24 cellular contexts compared by ENCODE assay signal in the genomic region with DNA sequence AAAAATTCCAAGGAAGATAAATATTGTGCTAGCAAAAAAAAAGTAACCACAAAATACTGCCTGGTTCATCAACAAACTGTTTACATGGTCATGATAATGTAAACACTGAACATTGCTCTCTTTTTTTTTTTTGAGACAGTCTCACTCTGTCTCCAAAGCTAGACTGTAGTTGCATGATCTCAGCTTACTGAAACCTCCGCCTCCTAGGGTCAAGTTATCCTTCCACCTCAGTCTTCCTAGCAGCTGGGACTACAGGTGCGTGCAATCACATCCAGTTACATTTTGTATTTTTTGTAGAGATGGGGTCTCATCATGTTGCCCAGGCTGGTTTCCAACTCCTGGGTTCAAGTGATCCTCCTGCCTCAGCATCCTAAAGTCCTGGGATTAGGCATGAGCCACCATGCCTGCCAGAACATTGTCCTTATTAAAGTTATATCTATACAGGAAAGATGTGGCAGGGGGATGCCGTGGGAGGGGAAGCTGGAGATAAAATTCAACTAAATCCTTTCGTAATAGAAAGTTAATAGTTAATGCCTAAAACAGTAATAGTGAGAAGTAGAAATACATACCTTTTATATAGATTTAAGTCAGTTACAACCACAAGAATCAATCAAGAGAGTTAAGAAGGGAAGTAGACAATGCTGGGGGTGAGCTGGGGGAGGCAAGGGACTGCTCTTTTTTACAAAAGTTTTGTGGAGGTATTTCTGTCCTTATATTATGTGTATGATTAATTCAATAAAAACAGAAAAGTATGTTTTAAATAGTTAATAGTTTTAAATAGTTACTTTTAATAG. TPM values are rescaled to one million over a fixed set of nuclear protein-coding genes. Genes with fewer than 3 reads are reported as not detected.
DNase-seq lines count a peak whose midpoint lies in the region; ATAC-seq and FAIRE-seq lines count a peak whose summit lies in the region.
"Had no signal": no experiment of that assay in that cellular context is flagged by ENCODE, and none has a peak within 500 bp of the region (broad histone marks: within the 10 kb centered on the region; RNA-seq: fewer than 3 reads in every experiment).

No MANE protein-coding gene starts in this region.

- H3K36me3 Mint-ChIP-seq in T-helper 17 cell (ENCODE audit: low read depth), result no peaks in the 10 kb centered on the region
- H3K36me3 Mint-ChIP-seq: CD4-positive, CD25-positive, alpha-beta regulatory T cell had no signal

- no peaks in the 10 kb centered on the region for H3K9me3 ChIP-seq in T-helper 17 cell (ENCODE audit: control insufficient read depth, low read length, poor library complexity, severe bottlenecking)

- no peak overlapping the region for H3K4me3 Mint-ChIP-seq in T-helper 17 cell
- H3K4me3 Mint-ChIP-seq: CD4-positive, CD25-positive, alpha-beta regulatory T cell; T-cell had no signal

- ATAC-seq in GM18907 (IDR thresholded peaks at IDR 0.05; ENCODE audit: unreplicated experiment), result peak; percentile 76
- ATAC-seq in HG02973 (IDR thresholded peaks at IDR 0.05; ENCODE audit: unreplicated experiment), result peak; percentile 45
- no peak for ATAC-seq in T-helper 17 cell
- no peak for ATAC-seq in HG03097 (IDR thresholded peaks at IDR 0.05; ENCODE audit: low FRiP score, unreplicated experiment)
- ATAC-seq: K562, Panc1, T-cell had no signal

- DNase-seq in T-helper 17 cell, result no peak
- no peak for DNase-seq in HT-29 (ENCODE audit: low spot score)
- no peak for DNase-seq in AG08395 (ENCODE audit: low spot score)
- DNase-seq: CD4-positive, CD25-positive, alpha-beta regulatory T cell; HCEC 1CT; Kasumi-1; NCI-H1092 treated with DMSO at 0.1 percent for 48 hours; NCI-H1436; NCI-H187; NCI-H2081 treated with DMSO at 0.1 percent for 48 hours; NCI-H2171; NCI-H226; NCI-H510A; NCI-H69; SHP77; T-cell had no signal

- H3K27me3 Mint-ChIP-seq in T-helper 17 cell, result no peaks in the 10 kb centered on the region
- H3K27me3 Mint-ChIP-seq: T-cell had no signal

- FAIRE-seq in A204.1 (lab: Jason Lieb, UNC), result peak; percentile 77
- FAIRE-seq: H1, HTR-8/SVneo, K562 had no signal

- H3K27ac Mint-ChIP-seq in T-helper 17 cell, result peak overlapping the region; percentile 61
- H3K27ac Mint-ChIP-seq: T-cell had no signal

- no peaks in the 10 kb centered on the region for H3K4me1 Mint-ChIP-seq in T-helper 17 cell
- H3K4me1 Mint-ChIP-seq: T-cell had no signal

RNA-seq across cellular contexts. Expression of a gene that starts 52.3 kb away (rescaled TPM):
- 10 to 100 TPM; 13.7 to 15.0 TPM for total RNA-seq in T-helper 17 cell
- 14.3 and 16.8 TPM in 2 replicates for total RNA-seq in HT-29 (2014; rRNA removed; shearing (Covaris generic))

Comparison
In these comparisons a context has a peak if more than half of its experiments do, and no peak if none do; other contexts are left out.
1. ATAC-seq: peak in GM18907 (single experiment) and HG02973 (single experiment); none in T-helper 17 cell (single experiment) and HG03097 (single experiment).